Comparison of ENCODE assay signal across 8 cellular contexts in the genomic region with DNA sequence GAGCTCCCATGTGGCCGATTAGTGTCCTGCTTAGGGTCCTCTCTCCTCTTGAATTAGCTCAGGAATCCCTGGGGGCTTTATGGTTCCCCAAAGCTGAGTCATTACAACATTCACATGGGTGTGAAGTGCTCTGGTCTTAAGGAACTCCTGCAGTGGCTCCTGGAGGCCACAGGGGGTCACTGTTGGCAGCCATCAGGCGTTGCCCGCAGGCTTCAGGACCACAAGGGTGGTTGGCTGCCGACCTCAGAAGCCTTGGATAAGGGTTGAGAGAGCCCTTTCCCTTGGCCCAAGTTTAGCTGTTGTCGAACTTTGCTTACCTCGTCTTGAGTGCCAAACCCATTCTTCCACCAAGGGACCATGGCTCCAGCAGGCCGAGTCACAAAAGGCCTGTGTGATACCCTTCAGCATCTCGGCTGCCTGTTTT.
A peak's percentile ranks its signal among the peaks of the same experiment; 100 is the strongest.
DNase-seq lines count a peak whose midpoint lies in the region; ATAC-seq and TF ChIP-seq lines count a peak whose summit lies in the region.

No MANE protein-coding gene starts in this region.

- H3F3A ChIP-seq in smooth muscle cell (ENCODE audit: low read depth) = no peaks in the 10 kb centered on the region

- no peaks in the 10 kb centered on the region for H3K27me3 ChIP-seq in left ventricle myocardium inferior (ENCODE audit: low read depth)
- no peaks in the 10 kb centered on the region for H3K27me3 ChIP-seq in smooth muscle cell (ENCODE audit: low read depth)

- TF ChIP-seq CTCF in left ventricle myocardium inferior (IDR thresholded peaks at IDR 0.05; ENCODE audit: borderline replicate concordance) (peak; percentile 81), smooth muscle cell (IDR thresholded peaks at IDR 0.05; ENCODE audit: borderline replicate concordance, insufficient read depth, poor library complexity, severe bottlenecking) (peak; percentile 65)

- H3K27ac ChIP-seq in left ventricle myocardium inferior (replicated peaks) (no peak overlapping the region), smooth muscle cell (ENCODE audit: low read depth) (no peak overlapping the region)

- H3K4me3 ChIP-seq in left ventricle myocardium inferior = no peak overlapping the region
- no peak overlapping the region for H3K4me3 ChIP-seq in smooth muscle cell

- H3K4me2 ChIP-seq in smooth muscle cell = no peak overlapping the region

- intact Hi-C loops in left ventricle myocardium inferior (cut with micrococcal nuclease) = no loop called here

- peak; percentile 74 for DNase-seq in CD1c-positive myeloid dendritic cell (ENCODE audit: extremely low spot score)
- peak; percentile 37 for DNase-seq in NCI-H226
- DNase-seq in activated T-helper 9 cell treated with anti-CD3 and anti-CD28 coated beads, Interleukin-2, amount 50 U/mL, for 16 hours (ENCODE audit: low read depth) = peak; percentile 5
- peak; percentile 36 for DNase-seq in left ventricle myocardium inferior
- DNase-seq in smooth muscle cell (lab: John Stamatoyannopoulos, UW; ENCODE audit: unreplicated experiment) = no peak
- DNase-seq in NCI-H2196 (lab: John Stamatoyannopoulos, UW; ENCODE audit: unreplicated experiment) = no peak

- no peaks in the 10 kb centered on the region for H3K4me1 ChIP-seq in left ventricle myocardium inferior
- no peaks in the 10 kb centered on the region for H3K4me1 ChIP-seq in smooth muscle cell (ENCODE audit: low read depth)

- no peaks in the 10 kb centered on the region for H3K79me2 ChIP-seq in smooth muscle cell (ENCODE audit: low read depth)

- H2AFZ ChIP-seq in smooth muscle cell (ENCODE audit: low read depth) = no peak overlapping the region

- 37% methylated on average over 8 of the region's 8 CpGs for WGBS in smooth muscle cell (ENCODE audit: low lambda C conversion rate)

- no peak overlapping the region for H3K9ac ChIP-seq in smooth muscle cell (ENCODE audit: low read depth)

- ATAC-seq in GM18861 (IDR thresholded peaks at IDR 0.05; ENCODE audit: unreplicated experiment) (peak; percentile 74), HG02938 (IDR thresholded peaks at IDR 0.05; ENCODE audit: unreplicated experiment) (peak; percentile 67)

- no peaks in the 10 kb centered on the region for H3K9me3 ChIP-seq in left ventricle myocardium inferior (replicated peaks)
- H3K9me3 ChIP-seq in smooth muscle cell (replicated peaks; ENCODE audit: low read depth) = no peaks in the 10 kb centered on the region

- no peaks in the 10 kb centered on the region for H4K20me1 ChIP-seq in smooth muscle cell (ENCODE audit: low read depth)

- H3K36me3 ChIP-seq in left ventricle myocardium inferior (no peaks in the 10 kb centered on the region), smooth muscle cell (ENCODE audit: low read depth) (no peaks in the 10 kb centered on the region)

Comparison
In these comparisons a context has a peak if more than half of its experiments do, and no peak if none do; other contexts are left out.
1. DNase-seq: peak in CD1c-positive myeloid dendritic cell (single experiment), NCI-H226 (single experiment), activated T-helper 9 cell treated with anti-CD3 and anti-CD28 coated beads, Interleukin-2, amount 50 U/mL, for 16 hours (single experiment) and left ventricle myocardium inferior (single experiment); none in smooth muscle cell (single experiment) and NCI-H2196 (single experiment).